1 cellular context compared by ENCODE assay signal in the genomic region with DNA sequence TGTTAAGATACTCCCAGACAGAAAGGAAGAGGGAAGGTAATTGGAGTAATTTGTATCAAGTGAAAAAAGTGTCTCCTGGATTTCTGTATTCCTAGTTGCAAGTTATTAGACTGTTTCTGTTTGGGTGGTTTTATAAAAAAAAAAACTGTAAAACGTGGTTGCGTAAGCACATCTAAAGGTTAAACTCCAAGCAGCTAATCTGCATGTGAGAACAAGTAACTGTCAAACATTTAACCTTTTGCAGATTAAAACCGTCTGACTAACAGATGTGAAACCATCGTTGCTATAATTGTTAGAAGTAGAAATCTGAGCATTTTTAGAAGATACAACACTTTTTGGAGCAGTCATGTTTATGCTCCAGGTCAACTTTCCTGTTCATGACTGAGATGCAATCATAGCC.
TF ChIP-seq lines count a peak whose summit lies in the region.

No MANE protein-coding gene starts in this region.

TF ChIP-seq in liver, 16 proteins besides CTCF, POLR2A, EP300 and RAD21 (continued from another document):
- TF ChIP-seq, protein P1, sequence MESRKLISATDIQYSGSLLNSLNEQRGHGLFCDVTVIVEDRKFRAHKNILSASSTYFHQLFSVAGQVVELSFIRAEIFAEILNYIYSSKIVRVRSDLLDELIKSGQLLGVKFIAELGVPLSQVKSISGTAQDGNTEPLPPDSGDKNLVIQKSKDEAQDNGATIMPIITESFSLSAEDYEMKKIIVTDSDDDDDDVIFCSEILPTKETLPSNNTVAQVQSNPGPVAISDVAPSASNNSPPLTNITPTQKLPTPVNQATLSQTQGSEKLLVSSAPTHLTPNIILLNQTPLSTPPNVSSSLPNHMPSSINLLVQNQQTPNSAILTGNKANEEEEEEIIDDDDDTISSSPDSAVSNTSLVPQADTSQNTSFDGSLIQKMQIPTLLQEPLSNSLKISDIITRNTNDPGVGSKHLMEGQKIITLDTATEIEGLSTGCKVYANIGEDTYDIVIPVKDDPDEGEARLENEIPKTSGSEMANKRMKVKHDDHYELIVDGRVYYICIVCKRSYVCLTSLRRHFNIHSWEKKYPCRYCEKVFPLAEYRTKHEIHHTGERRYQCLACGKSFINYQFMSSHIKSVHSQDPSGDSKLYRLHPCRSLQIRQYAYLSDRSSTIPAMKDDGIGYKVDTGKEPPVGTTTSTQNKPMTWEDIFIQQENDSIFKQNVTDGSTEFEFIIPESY (IDR thresholded peaks at IDR 0.05) = no peak
- TF ChIP-seq HNF4G (IDR thresholded peaks at IDR 0.05) = peak; percentile 45
- TF ChIP-seq GABPA (IDR thresholded peaks at IDR 0.05 in 1 of 2, conservative IDR thresholded peaks at IDR 0.05 in 1 of 2) = no peak
- TF ChIP-seq RXRA (IDR thresholded peaks at IDR 0.05) = peak; percentile 36 to 68
- TF ChIP-seq FOXA2 (IDR thresholded peaks at IDR 0.05) = no peak
- peak in 1 of 2 donors; percentile 57 for TF ChIP-seq JUND (IDR thresholded peaks at IDR 0.05)
- no peak for TF ChIP-seq NR2F2 (IDR thresholded peaks at IDR 0.05)
- TF ChIP-seq, protein P2, sequence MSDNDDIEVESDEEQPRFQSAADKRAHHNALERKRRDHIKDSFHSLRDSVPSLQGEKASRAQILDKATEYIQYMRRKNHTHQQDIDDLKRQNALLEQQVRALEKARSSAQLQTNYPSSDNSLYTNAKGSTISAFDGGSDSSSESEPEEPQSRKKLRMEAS (IDR thresholded peaks at IDR 0.05) = peak; percentile 24
- peak; percentile 81 to 83 for TF ChIP-seq HNF4A (conservative IDR thresholded peaks at IDR 0.05)
- TF ChIP-seq, protein P3, sequence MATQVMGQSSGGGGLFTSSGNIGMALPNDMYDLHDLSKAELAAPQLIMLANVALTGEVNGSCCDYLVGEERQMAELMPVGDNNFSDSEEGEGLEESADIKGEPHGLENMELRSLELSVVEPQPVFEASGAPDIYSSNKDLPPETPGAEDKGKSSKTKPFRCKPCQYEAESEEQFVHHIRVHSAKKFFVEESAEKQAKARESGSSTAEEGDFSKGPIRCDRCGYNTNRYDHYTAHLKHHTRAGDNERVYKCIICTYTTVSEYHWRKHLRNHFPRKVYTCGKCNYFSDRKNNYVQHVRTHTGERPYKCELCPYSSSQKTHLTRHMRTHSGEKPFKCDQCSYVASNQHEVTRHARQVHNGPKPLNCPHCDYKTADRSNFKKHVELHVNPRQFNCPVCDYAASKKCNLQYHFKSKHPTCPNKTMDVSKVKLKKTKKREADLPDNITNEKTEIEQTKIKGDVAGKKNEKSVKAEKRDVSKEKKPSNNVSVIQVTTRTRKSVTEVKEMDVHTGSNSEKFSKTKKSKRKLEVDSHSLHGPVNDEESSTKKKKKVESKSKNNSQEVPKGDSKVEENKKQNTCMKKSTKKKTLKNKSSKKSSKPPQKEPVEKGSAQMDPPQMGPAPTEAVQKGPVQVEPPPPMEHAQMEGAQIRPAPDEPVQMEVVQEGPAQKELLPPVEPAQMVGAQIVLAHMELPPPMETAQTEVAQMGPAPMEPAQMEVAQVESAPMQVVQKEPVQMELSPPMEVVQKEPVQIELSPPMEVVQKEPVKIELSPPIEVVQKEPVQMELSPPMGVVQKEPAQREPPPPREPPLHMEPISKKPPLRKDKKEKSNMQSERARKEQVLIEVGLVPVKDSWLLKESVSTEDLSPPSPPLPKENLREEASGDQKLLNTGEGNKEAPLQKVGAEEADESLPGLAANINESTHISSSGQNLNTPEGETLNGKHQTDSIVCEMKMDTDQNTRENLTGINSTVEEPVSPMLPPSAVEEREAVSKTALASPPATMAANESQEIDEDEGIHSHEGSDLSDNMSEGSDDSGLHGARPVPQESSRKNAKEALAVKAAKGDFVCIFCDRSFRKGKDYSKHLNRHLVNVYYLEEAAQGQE (IDR thresholded peaks at IDR 0.05) = no peak
